1 cellular context compared by ENCODE assay signal in the genomic region with DNA sequence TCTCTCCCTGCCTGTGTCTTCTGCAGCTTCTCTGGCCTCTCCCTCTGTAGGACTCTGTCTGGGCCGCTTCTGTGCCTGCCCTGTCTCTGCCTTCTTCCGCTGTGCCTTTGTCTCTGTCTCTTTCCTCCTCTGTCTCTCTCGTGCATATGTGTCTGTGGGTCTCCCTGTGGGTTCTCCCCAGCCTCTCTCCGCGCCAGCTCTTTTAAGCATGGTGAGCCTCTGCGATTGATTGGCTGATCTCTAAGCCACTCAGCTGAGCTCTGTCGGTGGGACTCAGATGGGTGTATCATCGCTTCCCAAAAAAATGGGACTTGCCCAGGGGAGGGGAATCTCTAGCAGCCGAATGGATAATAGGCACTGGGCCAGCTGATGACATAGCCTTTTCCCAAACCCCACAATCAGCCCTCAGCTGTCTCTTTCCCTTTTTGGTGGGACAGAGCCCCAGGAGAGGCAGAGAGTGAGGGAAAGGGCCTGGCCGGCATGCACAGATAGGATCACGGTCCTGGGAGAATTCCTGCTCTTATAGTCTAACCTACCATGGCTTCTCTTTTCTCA.
TF ChIP-seq lines count a peak whose summit lies in the region.

A gene with protein sequence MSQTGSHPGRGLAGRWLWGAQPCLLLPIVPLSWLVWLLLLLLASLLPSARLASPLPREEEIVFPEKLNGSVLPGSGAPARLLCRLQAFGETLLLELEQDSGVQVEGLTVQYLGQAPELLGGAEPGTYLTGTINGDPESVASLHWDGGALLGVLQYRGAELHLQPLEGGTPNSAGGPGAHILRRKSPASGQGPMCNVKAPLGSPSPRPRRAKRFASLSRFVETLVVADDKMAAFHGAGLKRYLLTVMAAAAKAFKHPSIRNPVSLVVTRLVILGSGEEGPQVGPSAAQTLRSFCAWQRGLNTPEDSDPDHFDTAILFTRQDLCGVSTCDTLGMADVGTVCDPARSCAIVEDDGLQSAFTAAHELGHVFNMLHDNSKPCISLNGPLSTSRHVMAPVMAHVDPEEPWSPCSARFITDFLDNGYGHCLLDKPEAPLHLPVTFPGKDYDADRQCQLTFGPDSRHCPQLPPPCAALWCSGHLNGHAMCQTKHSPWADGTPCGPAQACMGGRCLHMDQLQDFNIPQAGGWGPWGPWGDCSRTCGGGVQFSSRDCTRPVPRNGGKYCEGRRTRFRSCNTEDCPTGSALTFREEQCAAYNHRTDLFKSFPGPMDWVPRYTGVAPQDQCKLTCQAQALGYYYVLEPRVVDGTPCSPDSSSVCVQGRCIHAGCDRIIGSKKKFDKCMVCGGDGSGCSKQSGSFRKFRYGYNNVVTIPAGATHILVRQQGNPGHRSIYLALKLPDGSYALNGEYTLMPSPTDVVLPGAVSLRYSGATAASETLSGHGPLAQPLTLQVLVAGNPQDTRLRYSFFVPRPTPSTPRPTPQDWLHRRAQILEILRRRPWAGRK (minus strand): TSS at position 178 of the 555 bp plus-strand sequence. CDS start 427 bp downstream, outside the sequence.

TF ChIP-seq in K562, 482 proteins besides CTCF, POLR2A, EP300 and RAD21 (continued from another document and continues in another):
- TF ChIP-seq, protein P1, sequence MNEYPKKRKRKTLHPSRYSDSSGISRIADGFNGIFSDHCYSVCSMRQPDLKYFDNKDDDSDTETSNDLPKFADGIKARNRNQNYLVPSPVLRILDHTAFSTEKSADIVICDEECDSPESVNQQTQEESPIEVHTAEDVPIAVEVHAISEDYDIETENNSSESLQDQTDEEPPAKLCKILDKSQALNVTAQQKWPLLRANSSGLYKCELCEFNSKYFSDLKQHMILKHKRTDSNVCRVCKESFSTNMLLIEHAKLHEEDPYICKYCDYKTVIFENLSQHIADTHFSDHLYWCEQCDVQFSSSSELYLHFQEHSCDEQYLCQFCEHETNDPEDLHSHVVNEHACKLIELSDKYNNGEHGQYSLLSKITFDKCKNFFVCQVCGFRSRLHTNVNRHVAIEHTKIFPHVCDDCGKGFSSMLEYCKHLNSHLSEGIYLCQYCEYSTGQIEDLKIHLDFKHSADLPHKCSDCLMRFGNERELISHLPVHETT (CRISPR knock-in tag; conservative IDR thresholded peaks at IDR 0.05 in 1 of 2, IDR thresholded peaks at IDR 0.05 in 1 of 2) = no peak
- TF ChIP-seq MYC (IDR thresholded peaks at IDR 0.05; ENCODE audit: low read depth, low read length) = no peak
- no peak for TF ChIP-seq MYC (CRISPR knock-in tag; IDR thresholded peaks at IDR 0.05; ENCODE audit: borderline replicate concordance, low read depth)
- no peak for TF ChIP-seq ZNF347 (CRISPR knock-in tag; IDR thresholded peaks at IDR 0.05; ENCODE audit: low read depth)
- TF ChIP-seq ZNF12 (CRISPR knock-in tag; IDR thresholded peaks at IDR 0.05) = no peak
- no peak for TF ChIP-seq BACH1 (tag; IDR thresholded peaks at IDR 0.05)
- TF ChIP-seq IFI16 (CRISPR knock-in tag; IDR thresholded peaks at IDR 0.05) = no peak
- TF ChIP-seq, protein P2, sequence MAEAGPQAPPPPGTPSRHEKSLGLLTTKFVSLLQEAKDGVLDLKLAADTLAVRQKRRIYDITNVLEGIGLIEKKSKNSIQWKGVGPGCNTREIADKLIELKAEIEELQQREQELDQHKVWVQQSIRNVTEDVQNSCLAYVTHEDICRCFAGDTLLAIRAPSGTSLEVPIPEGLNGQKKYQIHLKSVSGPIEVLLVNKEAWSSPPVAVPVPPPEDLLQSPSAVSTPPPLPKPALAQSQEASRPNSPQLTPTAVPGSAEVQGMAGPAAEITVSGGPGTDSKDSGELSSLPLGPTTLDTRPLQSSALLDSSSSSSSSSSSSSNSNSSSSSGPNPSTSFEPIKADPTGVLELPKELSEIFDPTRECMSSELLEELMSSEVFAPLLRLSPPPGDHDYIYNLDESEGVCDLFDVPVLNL (CRISPR knock-in tag; IDR thresholded peaks at IDR 0.05; ENCODE audit: low read depth) = no peak
- no peak for TF ChIP-seq FOXA3 (CRISPR knock-in tag; conservative IDR thresholded peaks at IDR 0.05 in 1 of 2, IDR thresholded peaks at IDR 0.05 in 1 of 2)
- TF ChIP-seq ZNF707 (CRISPR knock-in tag; conservative IDR thresholded peaks at IDR 0.05) = no peak
- TF ChIP-seq SUPT5H (IDR thresholded peaks at IDR 0.05) = peak; percentile 56
- no peak for TF ChIP-seq NFIX (CRISPR knock-in tag; IDR thresholded peaks at IDR 0.05; ENCODE audit: low read depth)
- no peak for TF ChIP-seq ZBTB1 (CRISPR knock-in tag; IDR thresholded peaks at IDR 0.05; ENCODE audit: borderline replicate concordance, low read depth)
- TF ChIP-seq, protein P3, sequence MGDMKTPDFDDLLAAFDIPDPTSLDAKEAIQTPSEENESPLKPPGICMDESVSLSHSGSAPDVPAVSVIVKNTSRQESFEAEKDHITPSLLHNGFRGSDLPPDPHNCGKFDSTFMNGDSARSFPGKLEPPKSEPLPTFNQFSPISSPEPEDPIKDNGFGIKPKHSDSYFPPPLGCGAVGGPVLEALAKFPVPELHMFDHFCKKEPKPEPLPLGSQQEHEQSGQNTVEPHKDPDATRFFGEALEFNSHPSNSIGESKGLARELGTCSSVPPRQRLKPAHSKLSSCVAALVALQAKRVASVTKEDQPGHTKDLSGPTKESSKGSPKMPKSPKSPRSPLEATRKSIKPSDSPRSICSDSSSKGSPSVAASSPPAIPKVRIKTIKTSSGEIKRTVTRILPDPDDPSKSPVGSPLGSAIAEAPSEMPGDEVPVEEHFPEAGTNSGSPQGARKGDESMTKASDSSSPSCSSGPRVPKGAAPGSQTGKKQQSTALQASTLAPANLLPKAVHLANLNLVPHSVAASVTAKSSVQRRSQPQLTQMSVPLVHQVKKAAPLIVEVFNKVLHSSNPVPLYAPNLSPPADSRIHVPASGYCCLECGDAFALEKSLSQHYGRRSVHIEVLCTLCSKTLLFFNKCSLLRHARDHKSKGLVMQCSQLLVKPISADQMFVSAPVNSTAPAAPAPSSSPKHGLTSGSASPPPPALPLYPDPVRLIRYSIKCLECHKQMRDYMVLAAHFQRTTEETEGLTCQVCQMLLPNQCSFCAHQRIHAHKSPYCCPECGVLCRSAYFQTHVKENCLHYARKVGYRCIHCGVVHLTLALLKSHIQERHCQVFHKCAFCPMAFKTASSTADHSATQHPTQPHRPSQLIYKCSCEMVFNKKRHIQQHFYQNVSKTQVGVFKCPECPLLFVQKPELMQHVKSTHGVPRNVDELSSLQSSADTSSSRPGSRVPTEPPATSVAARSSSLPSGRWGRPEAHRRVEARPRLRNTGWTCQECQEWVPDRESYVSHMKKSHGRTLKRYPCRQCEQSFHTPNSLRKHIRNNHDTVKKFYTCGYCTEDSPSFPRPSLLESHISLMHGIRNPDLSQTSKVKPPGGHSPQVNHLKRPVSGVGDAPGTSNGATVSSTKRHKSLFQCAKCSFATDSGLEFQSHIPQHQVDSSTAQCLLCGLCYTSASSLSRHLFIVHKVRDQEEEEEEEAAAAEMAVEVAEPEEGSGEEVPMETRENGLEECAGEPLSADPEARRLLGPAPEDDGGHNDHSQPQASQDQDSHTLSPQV (IDR thresholded peaks at IDR 0.05) = peak; percentile 15; the same call in 1 of the 2 replicates
- TF ChIP-seq, protein P4, sequence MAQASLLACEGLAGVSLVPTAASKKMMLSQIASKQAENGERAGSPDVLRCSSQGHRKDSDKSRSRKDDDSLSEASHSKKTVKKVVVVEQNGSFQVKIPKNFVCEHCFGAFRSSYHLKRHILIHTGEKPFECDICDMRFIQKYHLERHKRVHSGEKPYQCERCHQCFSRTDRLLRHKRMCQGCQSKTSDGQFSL (CRISPR knock-in tag; IDR thresholded peaks at IDR 0.05) = no peak
- TF ChIP-seq, protein P4 (tag; IDR thresholded peaks at IDR 0.05) = no peak
- no peak for TF ChIP-seq EGR1 (conservative IDR thresholded peaks at IDR 0.05)
- peak; percentile 15; the same call in 1 of the 2 replicates for TF ChIP-seq SMARCA4 (IDR thresholded peaks at IDR 0.05)
- TF ChIP-seq TAF9B (IDR thresholded peaks at IDR 0.05; ENCODE audit: partially characterized antibody) = no peak
- TF ChIP-seq SIX5 (IDR thresholded peaks at IDR 0.05; ENCODE audit: borderline replicate concordance in 1 of 2, insufficient read depth in 1 of 2, low read depth in 1 of 2, low read length in 2 of 2) = no peak
- TF ChIP-seq, protein P5, sequence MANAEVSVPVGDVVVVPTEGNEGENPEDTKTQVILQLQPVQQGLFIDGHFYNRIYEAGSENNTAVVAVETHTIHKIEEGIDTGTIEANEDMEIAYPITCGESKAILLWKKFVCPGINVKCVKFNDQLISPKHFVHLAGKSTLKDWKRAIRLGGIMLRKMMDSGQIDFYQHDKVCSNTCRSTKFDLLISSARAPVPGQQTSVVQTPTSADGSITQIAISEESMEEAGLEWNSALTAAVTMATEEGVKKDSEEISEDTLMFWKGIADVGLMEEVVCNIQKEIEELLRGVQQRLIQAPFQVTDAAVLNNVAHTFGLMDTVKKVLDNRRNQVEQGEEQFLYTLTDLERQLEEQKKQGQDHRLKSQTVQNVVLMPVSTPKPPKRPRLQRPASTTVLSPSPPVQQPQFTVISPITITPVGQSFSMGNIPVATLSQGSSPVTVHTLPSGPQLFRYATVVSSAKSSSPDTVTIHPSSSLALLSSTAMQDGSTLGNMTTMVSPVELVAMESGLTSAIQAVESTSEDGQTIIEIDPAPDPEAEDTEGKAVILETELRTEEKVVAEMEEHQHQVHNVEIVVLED (CRISPR knock-in tag; IDR thresholded peaks at IDR 0.05) = no peak
- no peak for TF ChIP-seq ZFP30 (CRISPR knock-in tag; IDR thresholded peaks at IDR 0.05; ENCODE audit: borderline replicate concordance)
- no peak for TF ChIP-seq ZNF175 (CRISPR knock-in tag; IDR thresholded peaks at IDR 0.05; ENCODE audit: low read depth)
- TF ChIP-seq ZNF561 (CRISPR knock-in tag; conservative IDR thresholded peaks at IDR 0.05) = no peak
- TF ChIP-seq, protein P6, sequence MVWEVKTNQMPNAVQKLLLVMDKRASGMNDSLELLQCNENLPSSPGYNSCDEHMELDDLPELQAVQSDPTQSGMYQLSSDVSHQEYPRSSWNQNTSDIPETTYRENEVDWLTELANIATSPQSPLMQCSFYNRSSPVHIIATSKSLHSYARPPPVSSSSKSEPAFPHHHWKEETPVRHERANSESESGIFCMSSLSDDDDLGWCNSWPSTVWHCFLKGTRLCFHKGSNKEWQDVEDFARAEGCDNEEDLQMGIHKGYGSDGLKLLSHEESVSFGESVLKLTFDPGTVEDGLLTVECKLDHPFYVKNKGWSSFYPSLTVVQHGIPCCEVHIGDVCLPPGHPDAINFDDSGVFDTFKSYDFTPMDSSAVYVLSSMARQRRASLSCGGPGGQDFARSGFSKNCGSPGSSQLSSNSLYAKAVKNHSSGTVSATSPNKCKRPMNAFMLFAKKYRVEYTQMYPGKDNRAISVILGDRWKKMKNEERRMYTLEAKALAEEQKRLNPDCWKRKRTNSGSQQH (CRISPR knock-in tag; IDR thresholded peaks at IDR 0.05) = 0 out of 2 replicates have a peak, but pooled peaks have one; percentile 40
- TF ChIP-seq NR2C1 (IDR thresholded peaks at IDR 0.05) = peak; percentile 27; the same call in 1 of the 2 replicates
- no peak for TF ChIP-seq NR2C1 (tag; IDR thresholded peaks at IDR 0.05)
- TF ChIP-seq, protein P7, sequence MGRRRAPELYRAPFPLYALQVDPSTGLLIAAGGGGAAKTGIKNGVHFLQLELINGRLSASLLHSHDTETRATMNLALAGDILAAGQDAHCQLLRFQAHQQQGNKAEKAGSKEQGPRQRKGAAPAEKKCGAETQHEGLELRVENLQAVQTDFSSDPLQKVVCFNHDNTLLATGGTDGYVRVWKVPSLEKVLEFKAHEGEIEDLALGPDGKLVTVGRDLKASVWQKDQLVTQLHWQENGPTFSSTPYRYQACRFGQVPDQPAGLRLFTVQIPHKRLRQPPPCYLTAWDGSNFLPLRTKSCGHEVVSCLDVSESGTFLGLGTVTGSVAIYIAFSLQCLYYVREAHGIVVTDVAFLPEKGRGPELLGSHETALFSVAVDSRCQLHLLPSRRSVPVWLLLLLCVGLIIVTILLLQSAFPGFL (CRISPR knock-in tag; IDR thresholded peaks at IDR 0.05) = no peak
- no peak for TF ChIP-seq SPI1 (IDR thresholded peaks at IDR 0.05; ENCODE audit: borderline replicate concordance, low read depth, low read length)
- TF ChIP-seq, protein P8, sequence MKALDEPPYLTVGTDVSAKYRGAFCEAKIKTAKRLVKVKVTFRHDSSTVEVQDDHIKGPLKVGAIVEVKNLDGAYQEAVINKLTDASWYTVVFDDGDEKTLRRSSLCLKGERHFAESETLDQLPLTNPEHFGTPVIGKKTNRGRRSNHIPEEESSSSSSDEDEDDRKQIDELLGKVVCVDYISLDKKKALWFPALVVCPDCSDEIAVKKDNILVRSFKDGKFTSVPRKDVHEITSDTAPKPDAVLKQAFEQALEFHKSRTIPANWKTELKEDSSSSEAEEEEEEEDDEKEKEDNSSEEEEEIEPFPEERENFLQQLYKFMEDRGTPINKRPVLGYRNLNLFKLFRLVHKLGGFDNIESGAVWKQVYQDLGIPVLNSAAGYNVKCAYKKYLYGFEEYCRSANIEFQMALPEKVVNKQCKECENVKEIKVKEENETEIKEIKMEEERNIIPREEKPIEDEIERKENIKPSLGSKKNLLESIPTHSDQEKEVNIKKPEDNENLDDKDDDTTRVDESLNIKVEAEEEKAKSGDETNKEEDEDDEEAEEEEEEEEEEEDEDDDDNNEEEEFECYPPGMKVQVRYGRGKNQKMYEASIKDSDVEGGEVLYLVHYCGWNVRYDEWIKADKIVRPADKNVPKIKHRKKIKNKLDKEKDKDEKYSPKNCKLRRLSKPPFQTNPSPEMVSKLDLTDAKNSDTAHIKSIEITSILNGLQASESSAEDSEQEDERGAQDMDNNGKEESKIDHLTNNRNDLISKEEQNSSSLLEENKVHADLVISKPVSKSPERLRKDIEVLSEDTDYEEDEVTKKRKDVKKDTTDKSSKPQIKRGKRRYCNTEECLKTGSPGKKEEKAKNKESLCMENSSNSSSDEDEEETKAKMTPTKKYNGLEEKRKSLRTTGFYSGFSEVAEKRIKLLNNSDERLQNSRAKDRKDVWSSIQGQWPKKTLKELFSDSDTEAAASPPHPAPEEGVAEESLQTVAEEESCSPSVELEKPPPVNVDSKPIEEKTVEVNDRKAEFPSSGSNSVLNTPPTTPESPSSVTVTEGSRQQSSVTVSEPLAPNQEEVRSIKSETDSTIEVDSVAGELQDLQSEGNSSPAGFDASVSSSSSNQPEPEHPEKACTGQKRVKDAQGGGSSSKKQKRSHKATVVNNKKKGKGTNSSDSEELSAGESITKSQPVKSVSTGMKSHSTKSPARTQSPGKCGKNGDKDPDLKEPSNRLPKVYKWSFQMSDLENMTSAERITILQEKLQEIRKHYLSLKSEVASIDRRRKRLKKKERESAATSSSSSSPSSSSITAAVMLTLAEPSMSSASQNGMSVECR (CRISPR knock-in tag; IDR thresholded peaks at IDR 0.05) = no peak
- TF ChIP-seq RFX5 (IDR thresholded peaks at IDR 0.05; ENCODE audit: low read depth, low read length) = no peak
